Comparison of ENCODE assay signal across 8 cellular contexts in the genomic region with DNA sequence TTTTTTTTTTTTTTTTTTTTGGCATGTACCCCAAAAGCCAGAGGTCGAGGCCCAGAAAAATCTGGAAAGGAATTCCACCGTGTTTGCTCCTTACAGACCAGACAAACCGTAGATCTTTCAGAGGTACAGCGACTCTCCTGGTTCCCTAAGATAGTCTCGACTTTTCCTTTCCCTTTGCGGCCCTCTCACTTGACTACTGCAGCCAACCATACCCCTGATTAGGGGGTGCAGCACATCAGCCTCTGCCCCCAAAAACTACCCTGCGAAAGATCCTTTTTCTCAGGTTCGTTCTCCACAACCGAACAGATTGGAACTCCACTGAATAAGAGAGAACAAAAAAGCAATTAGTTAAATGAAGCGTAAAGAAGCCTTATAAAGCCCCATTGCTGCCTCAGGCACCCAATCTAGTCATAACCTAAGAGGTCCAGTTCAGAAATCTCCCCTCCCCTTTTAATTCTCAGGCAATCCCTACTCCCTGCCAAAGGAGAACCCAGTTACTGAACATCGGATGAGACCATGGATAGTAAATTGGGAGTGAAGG. TPM values are rescaled to one million over a fixed set of nuclear protein-coding genes. Genes with fewer than 3 reads are reported as not detected.
A peak's percentile ranks its signal among the peaks of the same experiment; 100 is the strongest.
DNase-seq lines count a peak whose midpoint lies in the region; ATAC-seq, FAIRE-seq and TF ChIP-seq lines count a peak whose summit lies in the region.

No MANE protein-coding gene starts in this region.

- no peak for TF ChIP-seq CTCF in HFF-Myc (IDR thresholded peaks at IDR 0.05; ENCODE audit: low read depth, low read length, missing control alignments)
- no peak for TF ChIP-seq CTCF in VCaP (conservative IDR thresholded peaks at IDR 0.05)

- no peak for FAIRE-seq in frontal cortex (lab: Jason Lieb, UNC)

- H3K9me3 ChIP-seq in ES-I3 (ENCODE audit: control insufficient read depth, insufficient read depth, low read length), result no peaks in the 10 kb centered on the region

- peak overlapping the region; percentile 67; the same call in 1 of the 2 replicates for H3K9ac ChIP-seq in ES-I3 (ENCODE audit: low read depth, low read length)

- intact Hi-C loops in sciatic nerve (cut with DNase I), result no loop called here

- peak overlapping the region; percentile 50 for H3K4me3 ChIP-seq in HFF-Myc (replicated peaks; ENCODE audit: low read depth, low read length)

- H3K27ac ChIP-seq in VCaP, result peak overlapping the region; percentile 70; the same call in 1 of the 2 replicates

- ATAC-seq in sciatic nerve, result peak; percentile 49
- no peak for ATAC-seq in HG03520 (IDR thresholded peaks at IDR 0.05; ENCODE audit: unreplicated experiment)

- DNase-seq in HFF-Myc (ENCODE audit: extremely low read depth, low read depth) (no peak), germinal center (ENCODE audit: low spot score) (peak; percentile 30), sciatic nerve (ENCODE audit: low spot score) (no peak), frontal cortex (ENCODE audit: low spot score in 2 of 2) (no peak), DMS53 treated with DMSO at 0.1 percent for 48 hours (lab: John Stamatoyannopoulos, UW; ENCODE audit: unreplicated experiment) (no peak)

- peaks cover 17% of the 10 kb centered on the region for H3K4me1 ChIP-seq in ES-I3 (ENCODE audit: insufficient read depth, low read length)

- H3K36me3 ChIP-seq in ES-I3 (ENCODE audit: insufficient read depth, low read length), result no peaks in the 10 kb centered on the region; the same call in 1 of the 2 replicates

RNA-seq across cellular contexts. Expression of a gene that starts 0.4 kb away (rescaled TPM):
- total RNA-seq in sciatic nerve (5.9 TPM), frontal cortex (1.2 TPM)

RNA-seq across cellular contexts. Expression of a gene that starts 23.2 kb away (rescaled TPM):
- 72.5 TPM for total RNA-seq in sciatic nerve
- 109 TPM for total RNA-seq in frontal cortex

RNA-seq across cellular contexts. Expression of a gene that starts 58.1 kb away (rescaled TPM):
- 20.7 TPM for total RNA-seq in sciatic nerve
- 62.8 TPM for total RNA-seq in frontal cortex
